Comparison of ENCODE assay signal across 9 cellular contexts in genomic region chr17:36937001-36937960, GRCh38.
DNase-seq lines count a peak whose midpoint lies in the region; TF ChIP-seq lines count a peak whose summit lies in the region.
"Had no signal": no experiment of that assay in that cellular context is flagged by ENCODE, and none has a peak within 500 bp of the region (broad histone marks: within the 10 kb centered on the region; RNA-seq: fewer than 3 reads in every experiment).

Gene LHX1, plus strand, starts transcription at chr17:36937475. Its CDS starts 723 bp downstream, at chr17:36938198.

- peak; percentile 64 for DNase-seq in DMS 273 (lab: John Stamatoyannopoulos, UW; ENCODE audit: unreplicated experiment)
- no peak for DNase-seq in DMS 273 treated with DMSO at 0.1 percent for 48 hours (lab: John Stamatoyannopoulos, UW)
- DNase-seq in ecto neural progenitor cell (ENCODE audit: low spot score): peak; percentile 71
- peak; percentile 71 for DNase-seq in retina
- no peak for DNase-seq in NCI-H1048 (lab: John Stamatoyannopoulos, UW)
- DNase-seq in middle frontal gyrus (ENCODE audit: extremely low spot score, low spot score): no peak
- DNase-seq in NCI-H2196 treated with DMSO at 0.1 percent for 48 hours (lab: John Stamatoyannopoulos, UW; ENCODE audit: unreplicated experiment): no peak

- H3K4me2 ChIP-seq in OCI-LY3 (ENCODE audit: low read length): peak within 1 kb of the TSS; percentile 64

- TF ChIP-seq CTCF in OCI-LY3 (IDR thresholded peaks at IDR 0.05; ENCODE audit: low read depth, low read length): no peak

- no peak within 1 kb of the TSS for H2AFZ ChIP-seq in OCI-LY3 (ENCODE audit: low read depth, low read length)

- no peaks in the 10 kb centered on the region for H3K79me2 ChIP-seq in OCI-LY3 (ENCODE audit: low read length)

- H3K4me3 ChIP-seq in OCI-LY3 (ENCODE audit: low read length): peak within 1 kb of the TSS; percentile 71

- H4K20me1 ChIP-seq in OCI-LY3 (ENCODE audit: insufficient read depth, low read length): no peaks in the 10 kb centered on the region

- H3K9me3 ChIP-seq in OCI-LY3 (ENCODE audit: insufficient read depth, low read length): no peaks in the 10 kb centered on the region

- peaks cover 16% of the 10 kb centered on the region for H3K27me3 ChIP-seq in OCI-LY3 (ENCODE audit: low read depth, low read length)

- no peaks in the 10 kb centered on the region for H3K36me3 ChIP-seq in OCI-LY3 (replicated peaks; ENCODE audit: low read depth, low read length)

- H3K27ac ChIP-seq in OCI-LY3 (ENCODE audit: low read length): no peak within 1 kb of the TSS
- H3K27ac ChIP-seq: 22Rv1 had no signal

- H3K4me1 ChIP-seq in OCI-LY3 (ENCODE audit: low read length): no peaks in the 10 kb centered on the region

- 0 out of 2 replicates have a peak within 1 kb of the TSS, but pooled peaks have one; percentile 13 for H3K9ac ChIP-seq in OCI-LY3 (ENCODE audit: low read length)

Comparison
In these comparisons a context has a peak if more than half of its experiments do, and no peak if none do; other contexts are left out.
1. DNase-seq: peak in DMS 273 (single experiment), ecto neural progenitor cell (single experiment) and retina (single experiment); none in DMS 273 treated with DMSO at 0.1 percent for 48 hours (single experiment), NCI-H1048 (single experiment), middle frontal gyrus (single experiment) and NCI-H2196 treated with DMSO at 0.1 percent for 48 hours (single experiment).